Comparison of ENCODE assay signal across 8 cellular contexts in genomic region chr9:131394464-131395026, GRCh38. TPM values are rescaled to one million over a fixed set of nuclear protein-coding genes. Genes with fewer than 3 reads are reported as not detected.
DNase-seq lines count a peak whose midpoint lies in the region; ATAC-seq, FAIRE-seq and TF ChIP-seq lines count a peak whose summit lies in the region.

No MANE protein-coding gene starts in this region.

- peaks cover 63% of the 10 kb centered on the region for H3K4me1 ChIP-seq in HepG2 (ENCODE audit: insufficient read depth, low read length)

- peak; percentile 43 for ATAC-seq in GM19023 (IDR thresholded peaks at IDR 0.05; ENCODE audit: unreplicated experiment)
- peak; percentile 34 for ATAC-seq in HG03439 (IDR thresholded peaks at IDR 0.05; ENCODE audit: unreplicated experiment)
- no peak for ATAC-seq in WTC11
- ATAC-seq in HepG2 = peak; percentile 33
- ATAC-seq in stimulated activated naive B cell treated with anti-CD40 and anti-IgM and Interleukin-4, amounts not matched to agents 10 μg/mL and 1 μg/mL and 100 μg/mL, for 72 hours (replicated peaks) = peak; percentile 40 to 41
- no peak for ATAC-seq in GM18870 (IDR thresholded peaks at IDR 0.05; ENCODE audit: unreplicated experiment)

- peaks cover 58% of the 10 kb centered on the region for H3K4me1 Mint-ChIP-seq in WTC11
- H3K4me1 Mint-ChIP-seq in stimulated activated naive B cell treated with anti-CD40 and anti-IgM and Interleukin-4, amounts not matched to agents 10 μg/mL and 1 μg/mL and 100 μg/mL, for 72 hours = peaks cover 33 to 45% of the 10 kb centered on the region in 2 donors

- peak overlapping the region; percentile 91 for H3K4me2 ChIP-seq in HepG2 (ENCODE audit: low read depth, low read length)

- intact Hi-C loops in HepG2 (cut with micrococcal nuclease; ENCODE audit: unreplicated experiment) = no loop called here

- 0% methylated on average over 12 of the region's 61 CpGs for WGBS in HepG2 (ENCODE audit: low lambda C conversion rate)

- no peaks in the 10 kb centered on the region for H3K9me3 ChIP-seq in AG04450 (ENCODE audit: control insufficient read depth, insufficient read depth, low read length)
- no peaks in the 10 kb centered on the region for H3K9me3 ChIP-seq in HepG2 (ENCODE audit: low read length)

- H3K27ac Mint-ChIP-seq in WTC11 = peak overlapping the region; percentile 96
- peak overlapping the region; percentile 93 for H3K27ac Mint-ChIP-seq in stimulated activated naive B cell treated with anti-CD40 and anti-IgM and Interleukin-4, amounts not matched to agents 10 μg/mL and 1 μg/mL and 100 μg/mL, for 72 hours

- H3K27me3 Mint-ChIP-seq in WTC11 (ENCODE audit: low read depth) = no peaks in the 10 kb centered on the region
- H3K27me3 Mint-ChIP-seq in stimulated activated naive B cell treated with anti-CD40 and anti-IgM and Interleukin-4, amounts not matched to agents 10 μg/mL and 1 μg/mL and 100 μg/mL, for 72 hours = no peaks in the 10 kb centered on the region

- BruUV-seq in HepG2 (replicated peaks; lab: Mats Ljungman, UMichigan) = no TSS peak

- TF ChIP-seq EP300 in HepG2 (IDR thresholded peaks at IDR 0.05; ENCODE audit: low read depth in 2 of 2, low read length in 2 of 2) (no peak), HepG2 (CRISPR knock-in tag; IDR thresholded peaks at IDR 0.05; ENCODE audit: borderline replicate concordance) (no peak)

- H3K9me3 Mint-ChIP-seq in WTC11 = no peaks in the 10 kb centered on the region
- H3K9me3 Mint-ChIP-seq in stimulated activated naive B cell treated with anti-CD40 and anti-IgM and Interleukin-4, amounts not matched to agents 10 μg/mL and 1 μg/mL and 100 μg/mL, for 72 hours = no peaks in the 10 kb centered on the region

- DNase-seq in AG04450 (ENCODE audit: low read depth, low spot score) = no peak
- peak; percentile 39 for DNase-seq in WTC11 (ENCODE audit: low spot score)
- no peak for DNase-seq in HepG2 (ENCODE audit: low spot score)
- DNase-seq in stimulated activated naive B cell treated with anti-CD40 and anti-IgM and Interleukin-4, amounts not matched to agents 10 μg/mL and 1 μg/mL and 100 μg/mL, for 72 hours = peak; percentile 39

- CTCF ChIA-PET in AG04450 (lab: Charles Lee) = no interaction called here
- CTCF ChIA-PET in WTC11 (lab: Charles Lee) = no interaction called here
- CTCF ChIA-PET in HepG2 (lab: Yijun Ruan, JAX; ENCODE audit: low intra/inter-chr PET ratio, low total read pairs) = no interaction called here

- H3K27me3 ChIP-seq in AG04450 (ENCODE audit: control insufficient read depth, insufficient read depth, low read length) (no peaks in the 10 kb centered on the region), HepG2 (ENCODE audit: control insufficient read depth in 1 of 2, insufficient read depth in 2 of 2, low read length in 2 of 2) (no peaks in the 10 kb centered on the region)

- POLR2A ChIA-PET in AG04450 (lab: Yijun Ruan, JAX) (no interaction called here), WTC11 (lab: Charles Lee) (interaction anchor here (1.0 kb wide), 1 partner anchor 11 kb away, joined by 4 read pairs; no protein-coding TSS in a partner anchor), HepG2 (lab: Yijun Ruan, JAX) (no interaction called here)

- peaks cover 3% of the 10 kb centered on the region; the same call in 1 of the 2 replicates for H3K36me3 Mint-ChIP-seq in WTC11
- peaks cover 0 to 20% of the 10 kb centered on the region in 2 donors for H3K36me3 Mint-ChIP-seq in stimulated activated naive B cell treated with anti-CD40 and anti-IgM and Interleukin-4, amounts not matched to agents 10 μg/mL and 1 μg/mL and 100 μg/mL, for 72 hours

- no peak for TF ChIP-seq RAD21 in HepG2 (CRISPR knock-in tag; IDR thresholded peaks at IDR 0.05)

- H3K36me3 ChIP-seq in HepG2 (replicated peaks in 1 of 2; ENCODE audit: control insufficient read depth in 1 of 2, insufficient read depth in 2 of 2, low read length in 2 of 2) = peaks cover 3 to 5% of the 10 kb centered on the region in 2 experiments; a peak in 3 of 5 replicates

- in situ Hi-C loops in HepG2 (cut with HindIII; ENCODE audit: extremely low pct_ligation_motif_present, low pct_unique_long_range_greater_than_20kb) = loop anchor here (25.0 kb wide), 1 partner anchor 343 kb away; the partner anchor contains the start of gene RAPGEF1

- peak overlapping the region; percentile 88 for H3K9ac ChIP-seq in HepG2 (ENCODE audit: insufficient read depth, low read depth, low read length)

- TF ChIP-seq CTCF in AG04450 (IDR thresholded peaks at IDR 0.05; ENCODE audit: low read depth, low read length) (no peak), WTC11 (IDR thresholded peaks at IDR 0.05) (no peak), HepG2 (CRISPR knock-in tag; IDR thresholded peaks at IDR 0.05) (no peak)

- no peak for TF ChIP-seq POLR2A in HepG2 (IDR thresholded peaks at IDR 0.05; ENCODE audit: insufficient read depth in 1 of 2, low read depth in 2 of 2, low read length in 2 of 2)

- H3K27ac ChIP-seq in AG04450 (ENCODE audit: low read depth, low read length) (peak overlapping the region; percentile 57), cingulate gyrus (ENCODE audit: low read depth, low read length) (peak overlapping the region; percentile 65), HepG2 (ENCODE audit: extremely low read length, insufficient read depth, low read length) (peak overlapping the region; percentile 85)

- H3K4me3 ChIP-seq in AG04450 (ENCODE audit: low read depth, low read length) = peak overlapping the region; percentile 71
- H3K4me3 ChIP-seq in HepG2 (replicated peaks in 1 of 3; ENCODE audit: insufficient read depth in 1 of 3, low read depth in 2 of 3, low read length in 3 of 3) = peak overlapping the region; percentile 73 to 88 (median 74)

- H3K4me3 Mint-ChIP-seq in WTC11 = peak overlapping the region; percentile 92
- peak overlapping the region; percentile 87 to 90 for H3K4me3 Mint-ChIP-seq in stimulated activated naive B cell treated with anti-CD40 and anti-IgM and Interleukin-4, amounts not matched to agents 10 μg/mL and 1 μg/mL and 100 μg/mL, for 72 hours

- H2AFZ ChIP-seq in HepG2 (ENCODE audit: low read length) = no peak overlapping the region

- no peak for FAIRE-seq in HepG2 (lab: Jason Lieb, UNC)

- peaks cover 40% of the 10 kb centered on the region for H4K20me1 ChIP-seq in HepG2 (ENCODE audit: insufficient read depth, low read length)

- peaks cover 43% of the 10 kb centered on the region for H3K79me2 ChIP-seq in HepG2 (ENCODE audit: insufficient read depth, low read length)

TF ChIP-seq in WTC11, 78 proteins besides CTCF, POLR2A, EP300 and RAD21 (continues in another document):
- no peak for TF ChIP-seq MYBL2 (CRISPR knock-in tag; IDR thresholded peaks at IDR 0.05)
- TF ChIP-seq, protein P1, sequence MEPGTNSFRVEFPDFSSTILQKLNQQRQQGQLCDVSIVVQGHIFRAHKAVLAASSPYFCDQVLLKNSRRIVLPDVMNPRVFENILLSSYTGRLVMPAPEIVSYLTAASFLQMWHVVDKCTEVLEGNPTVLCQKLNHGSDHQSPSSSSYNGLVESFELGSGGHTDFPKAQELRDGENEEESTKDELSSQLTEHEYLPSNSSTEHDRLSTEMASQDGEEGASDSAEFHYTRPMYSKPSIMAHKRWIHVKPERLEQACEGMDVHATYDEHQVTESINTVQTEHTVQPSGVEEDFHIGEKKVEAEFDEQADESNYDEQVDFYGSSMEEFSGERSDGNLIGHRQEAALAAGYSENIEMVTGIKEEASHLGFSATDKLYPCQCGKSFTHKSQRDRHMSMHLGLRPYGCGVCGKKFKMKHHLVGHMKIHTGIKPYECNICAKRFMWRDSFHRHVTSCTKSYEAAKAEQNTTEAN (CRISPR knock-in tag; IDR thresholded peaks at IDR 0.05) = no peak

TF ChIP-seq in HepG2, 621 proteins besides CTCF, POLR2A, EP300 and RAD21 (continues in another document):
- TF ChIP-seq ATF3 (CRISPR knock-in tag; IDR thresholded peaks at IDR 0.05) = no peak

RNA-seq across cellular contexts. Expression of gene PRRC2B, which starts 0.7 kb away (rescaled TPM):
- 31.8 and 37.3 TPM in 2 replicates for polyA plus RNA-seq in AG04450 (2011; rRNA removed)
- polyA minus RNA-seq in AG04450 (2011; rRNA and poly(A)+ RNA removed) = 70.2 and 78.0 TPM in 2 replicates
- total RNA-seq in WTC11 (2021) = 272 to 314 TPM (median 311 TPM) in 3 replicates
- 37.4 TPM in 2 replicates for total RNA-seq in HepG2 (2016; rRNA removed; fragmentation: Illumina TruSeq; extraction: Trizol)
- 20.7 and 24.3 TPM in 2 replicates for total RNA-seq in HepG2 (2016; cell fraction: cytosol; rRNA removed; fragmentation: Illumina TruSeq; extraction: Trizol; ENCODE audit: low read depth)
- total RNA-seq in HepG2 (2016; cell fraction: insoluble cytoplasmic fraction; rRNA removed; fragmentation: Illumina TruSeq; extraction: Trizol) = 27.7 and 37.0 TPM in 2 replicates
- 20.9 TPM in 2 replicates for total RNA-seq in HepG2 (2016; cell fraction: membrane; rRNA removed; fragmentation: Illumina TruSeq; extraction: Trizol)
- total RNA-seq in HepG2 (2016; cell fraction: nucleus; rRNA removed; fragmentation: Illumina TruSeq; extraction: Trizol) = 41.7 and 49.5 TPM in 2 replicates
- 18.9 and 20.8 TPM in 2 replicates for polyA plus RNA-seq in HepG2 (2011; rRNA removed)
- 11.9 and 12.5 TPM in 2 replicates for polyA plus RNA-seq in HepG2 (2011; cell fraction: cytosol; rRNA removed)
- polyA plus RNA-seq in HepG2 (2011; cell fraction: nucleus; rRNA removed) = 87.0 and 122 TPM in 2 replicates
- polyA plus RNA-seq in HepG2 (2012) = 55.6 and 57.4 TPM in 2 replicates
- polyA plus RNA-seq in HepG2 (2016; cell fraction: cytosol; fragmentation: Illumina TruSeq; extraction: Trizol; ENCODE audit: low read depth) = 4.0 TPM in 2 replicates
- polyA plus RNA-seq in HepG2 (2016; cell fraction: insoluble cytoplasmic fraction; fragmentation: Illumina TruSeq; extraction: Trizol; ENCODE audit: low read depth) = 25.0 and 33.7 TPM in 2 replicates
- 8.5 and 10.2 TPM in 2 replicates for polyA plus RNA-seq in HepG2 (2016; cell fraction: membrane; fragmentation: Illumina TruSeq; extraction: Trizol; ENCODE audit: low read depth)
- polyA plus RNA-seq in HepG2 (2016; cell fraction: nucleus; fragmentation: Illumina TruSeq; extraction: Trizol; ENCODE audit: insufficient read depth, low read depth) = 100 and 106 TPM in 2 replicates
- polyA minus RNA-seq in HepG2 (2011; rRNA and poly(A)+ RNA removed; ENCODE audit: low replicate concordance) = 72.0 and 116 TPM in 2 replicates
- 23.3 and 31.5 TPM in 2 replicates for polyA minus RNA-seq in HepG2 (2011; cell fraction: cytosol; rRNA and poly(A)+ RNA removed)
- 52.6 and 56.1 TPM in 2 replicates for polyA minus RNA-seq in HepG2 (2011; cell fraction: nucleus; rRNA and poly(A)+ RNA removed)

Comparison
In these comparisons a context has a peak if more than half of its experiments do, and no peak if none do; other contexts are left out.
1. DNase-seq: peak in WTC11 (single experiment) and stimulated activated naive B cell treated with anti-CD40 and anti-IgM and Interleukin-4, amounts not matched to agents 10 μg/mL and 1 μg/mL and 100 μg/mL, for 72 hours (single experiment); none in AG04450 (single experiment) and HepG2 (single experiment).
2. ATAC-seq: peak in GM19023 (single experiment), HG03439 (single experiment), HepG2 (single experiment) and stimulated activated naive B cell treated with anti-CD40 and anti-IgM and Interleukin-4, amounts not matched to agents 10 μg/mL and 1 μg/mL and 100 μg/mL, for 72 hours (2 of 2); none in WTC11 (single experiment) and GM18870 (single experiment).
3. Peak in every context shown above with its lines, with median percentiles within 50 percentile points of each other: H3K27ac ChIP-seq.